Comparison of ENCODE assay signal across 25 cellular contexts in genomic region chr4:118992149-118992548, GRCh38.
DNase-seq lines count a peak whose midpoint lies in the region; ATAC-seq and TF ChIP-seq lines count a peak whose summit lies in the region.
"Had no signal": no experiment of that assay in that cellular context is flagged by ENCODE, and none has a peak within 500 bp of the region (broad histone marks: within the 10 kb centered on the region; RNA-seq: fewer than 3 reads in every experiment).

No MANE protein-coding gene starts in this region.

- POLR2A ChIA-PET in IMR-90 (lab: Charles Lee; ENCODE audit: unreplicated experiment) = no interaction called here

- no peak overlapping the region for H3K9ac ChIP-seq in IMR-90 (ENCODE audit: low read depth, low read length)
- H3K9ac ChIP-seq: BLaER1 treated with 17β-estradiol and CSF1 and Interleukin-3, amounts not matched to agents 10 nM and 100 nM had no signal

- H2AK5ac ChIP-seq in IMR-90 (ENCODE audit: low read depth, low read length) = peak overlapping the region; percentile 81

- dilution Hi-C loops in IMR-90 (cut with HindIII; ENCODE audit: low sequenced_read_pairs, unreplicated experiment) = no loop called here

- H3K36me3 ChIP-seq in IMR-90 (ENCODE audit: control insufficient read depth, insufficient read depth, low read length) (no peaks in the 10 kb centered on the region), prostate gland (no peaks in the 10 kb centered on the region), transverse colon (no peaks in the 10 kb centered on the region)
- H3K36me3 ChIP-seq: BLaER1 treated with 17β-estradiol and CSF1 and Interleukin-3, amounts not matched to agents 10 nM and 100 nM; HAP-1; lower lobe of right lung; right lobe of liver had no signal

- 0 out of 2 replicates have a peak overlapping the region, but pooled peaks have one; percentile 1 for H3K56ac ChIP-seq in IMR-90 (ENCODE audit: extremely low read depth, insufficient read depth, low read length)

- peak overlapping the region; percentile 88 for H4K91ac ChIP-seq in IMR-90 (ENCODE audit: insufficient read depth, low read depth, low read length)

- peak overlapping the region; percentile 93 for H2BK120ac ChIP-seq in IMR-90 (ENCODE audit: low read depth, low read length)

- peak overlapping the region; percentile 84 for H3K4ac ChIP-seq in IMR-90 (ENCODE audit: low read depth, low read length)

- no peak for TF ChIP-seq POLR2A in IMR-90 (IDR thresholded peaks at IDR 0.05; ENCODE audit: low read depth, low read length)
- TF ChIP-seq POLR2A in prostate gland (IDR thresholded peaks at IDR 0.05) = no peak
- TF ChIP-seq POLR2A in transverse colon (IDR thresholded peaks at IDR 0.05) = no peak

- H3K9me3 ChIP-seq in IMR-90 (ENCODE audit: control insufficient read depth, insufficient read depth, low read length) = no peaks in the 10 kb centered on the region
- H3K9me3 ChIP-seq in prostate gland = no peaks in the 10 kb centered on the region
- no peaks in the 10 kb centered on the region for H3K9me3 ChIP-seq in transverse colon
- H3K9me3 ChIP-seq: BLaER1 treated with 17β-estradiol and CSF1 and Interleukin-3, amounts not matched to agents 10 nM and 100 nM; HAP-1; lower lobe of right lung; right lobe of liver; tibial nerve had no signal

- no peak overlapping the region for H2AFZ ChIP-seq in IMR-90 (replicated peaks; ENCODE audit: low read length, poor library complexity)

- H4K5ac ChIP-seq in IMR-90 (ENCODE audit: low read depth, low read length) = peak overlapping the region; percentile 81

- no TSS peak for BruUV-seq in IMR-90 (replicated peaks; lab: Mats Ljungman, UMichigan)

- no peak for TF ChIP-seq CTCF in IMR-90 (conservative IDR thresholded peaks at IDR 0.05; ENCODE audit: low read depth, low read length)
- TF ChIP-seq CTCF in coronary artery (IDR thresholded peaks at IDR 0.05) = no peak
- TF ChIP-seq CTCF in prostate gland (IDR thresholded peaks at IDR 0.05) = no peak
- TF ChIP-seq CTCF in transverse colon (IDR thresholded peaks at IDR 0.05) = no peak
- TF ChIP-seq CTCF in foreskin fibroblast (IDR thresholded peaks at IDR 0.05; ENCODE audit: low read depth, low read length) = no peak

- H2BK20ac ChIP-seq in IMR-90 (ENCODE audit: low read depth, low read length) = peak overlapping the region; percentile 92

- peak overlapping the region; percentile 54; the same call in 1 of the 2 replicates for H3K23ac ChIP-seq in IMR-90 (ENCODE audit: low read depth, low read length)

- TF ChIP-seq RAD21 in IMR-90 (IDR thresholded peaks at IDR 0.05; ENCODE audit: low read length) = no peak

- intact Hi-C loops in IMR-90 (cut with micrococcal nuclease) = no loop called here
- intact Hi-C loops in prostate gland (cut with DNase I) = loop anchor here (5.0 kb wide), 1 partner anchor 35 kb away; no protein-coding TSS in a partner anchor
- intact Hi-C loops in transverse colon (cut with DNase I; ENCODE audit: low total_unique reads) = no loop called here

- DNase-seq in IMR-90 = no peak
- DNase-seq in coronary artery (ENCODE audit: low spot score) = no peak
- no peak for DNase-seq in prostate gland (ENCODE audit: low spot score)
- no peak for DNase-seq in transverse colon
- DNase-seq in NCI-H1436 treated with DMSO at 0.1 percent for 48 hours (lab: John Stamatoyannopoulos, UW) = no peak
- no peak for DNase-seq in foreskin fibroblast
- DNase-seq: activated CD8-positive, alpha-beta T cell treated with anti-CD3 and anti-CD28 coated beads for 36 hours; activated naive CD8-positive, alpha-beta T cell treated with anti-CD3 and anti-CD28 coated beads for 36 hours; caudate nucleus; COR-L47; dermis blood vessel endothelial cell; DMS79; GF-D8; glutamatergic neuron; lower lobe of right lung; NCI-H146; NCI-H2107; NCI-H446; NCI-H774; right lobe of liver; stimulated activated naive CD4-positive, alpha-beta T cell had no signal

- peak overlapping the region; percentile 77 for H3K14ac ChIP-seq in IMR-90 (replicated peaks; ENCODE audit: low read depth, low read length)

- no peaks in the 10 kb centered on the region for H3K27me3 ChIP-seq in IMR-90 (ENCODE audit: control insufficient read depth, insufficient read depth, low read length)
- no peaks in the 10 kb centered on the region for H3K27me3 ChIP-seq in prostate gland (replicated peaks; ENCODE audit: insufficient read depth)
- H3K27me3 ChIP-seq in transverse colon = no peaks in the 10 kb centered on the region
- H3K27me3 ChIP-seq: BLaER1 treated with 17β-estradiol and CSF1 and Interleukin-3, amounts not matched to agents 10 nM and 100 nM; right lobe of liver; tibial nerve had no signal

- WGBS in IMR-90 (ENCODE audit: extremely low coverage in 2 of 2, insufficient read length in 1 of 2), 2 experiments = no CpG with 5 or more reads among the region's 1 CpG
- WGBS in prostate gland = 84% methylated on average over 1 of the region's 1 CpG
- 83% methylated on average over 1 of the region's 1 CpG; no CpG with 5 or more reads in 1 of the 2 donors for WGBS in transverse colon (ENCODE audit: low coverage in 1 of 2), 2 donors

- CTCF ChIA-PET in IMR-90 (lab: Yijun Ruan, JAX) = no interaction called here

- TF ChIP-seq EP300 in transverse colon (IDR thresholded peaks at IDR 0.05; ENCODE audit: low read depth) = no peak

- H3K4me1 ChIP-seq in IMR-90 (ENCODE audit: control insufficient read depth, insufficient read depth, low read length) (peaks cover 25% of the 10 kb centered on the region), prostate gland (replicated peaks) (peaks cover 2% of the 10 kb centered on the region), transverse colon (peaks cover 10 to 58% (median 16%) of the 10 kb centered on the region in 4 donors)
- H3K4me1 ChIP-seq: right lobe of liver had no signal

- ATAC-seq in IMR-90 (ENCODE audit: low read depth) (no peak), HG03439 (IDR thresholded peaks at IDR 0.05; ENCODE audit: unreplicated experiment) (no peak)
- ATAC-seq: activated CD8-positive, alpha-beta T cell treated with anti-CD3 and anti-CD28 coated beads for 36 hours; lower lobe of right lung had no signal

- no peak overlapping the region for H3K27ac ChIP-seq in IMR-90 (ENCODE audit: insufficient read depth, low read length)
- peak overlapping the region; percentile 30 to 93 for H3K27ac ChIP-seq in coronary artery
- peak overlapping the region; percentile 46 to 60 for H3K27ac ChIP-seq in prostate gland
- H3K27ac ChIP-seq in transverse colon = peak overlapping the region; percentile 82 to 87 (median 84)
- H3K27ac ChIP-seq: BLaER1 treated with 17β-estradiol and CSF1 and Interleukin-3, amounts not matched to agents 10 nM and 100 nM; lower lobe of right lung; right lobe of liver had no signal

- peak overlapping the region; percentile 98 for H2BK15ac ChIP-seq in IMR-90 (ENCODE audit: low read depth, low read length)

- H4K8ac ChIP-seq in IMR-90 (ENCODE audit: low read depth in 2 of 2, low read length in 2 of 2) = peak overlapping the region; percentile 84 to 87

- in situ Hi-C loops in IMR-90 (cut with MboI; ENCODE audit: low sequenced_read_pairs) = no loop called here
- in situ Hi-C loops in transverse colon (cut with MboI; ENCODE audit: low pct_ligation_motif_present in 1 of 4, low pct_unique_long_range_greater_than_20kb in 1 of 4, low sequenced_read_pairs in 3 of 4) = loop anchor here (25.0 kb wide), 2 partner anchors 230 to 495 kb away; no protein-coding TSS in a partner anchor

- peak overlapping the region; percentile 94 for H3K18ac ChIP-seq in IMR-90 (ENCODE audit: low read depth, low read length)

- H3K4me3 ChIP-seq in IMR-90 (ENCODE audit: insufficient read depth, low read depth, low read length) (no peak overlapping the region), coronary artery (no peak overlapping the region), prostate gland (no peak overlapping the region), transverse colon (no peak overlapping the region), foreskin fibroblast (ENCODE audit: low read depth in 1 of 2, low read length in 2 of 2) (no peak overlapping the region)
- H3K4me3 ChIP-seq: BLaER1 treated with 17β-estradiol and CSF1 and Interleukin-3, amounts not matched to agents 10 nM and 100 nM; HAP-1; lower lobe of right lung; right lobe of liver; tibial nerve had no signal

- H3K79me1 ChIP-seq in IMR-90 (ENCODE audit: low read depth in 1 of 2, low read length in 2 of 2) = no peaks in the 10 kb centered on the region

- no peak overlapping the region for H3K4me2 ChIP-seq in IMR-90 (ENCODE audit: low read depth, low read length)

- no peak overlapping the region for H2AK9ac ChIP-seq in IMR-90 (replicated peaks; ENCODE audit: low read depth, low read length, poor library complexity)

- no peaks in the 10 kb centered on the region for H4K20me1 ChIP-seq in IMR-90 (ENCODE audit: insufficient read depth, low read length)
- H4K20me1 ChIP-seq: BLaER1 treated with 17β-estradiol and CSF1 and Interleukin-3, amounts not matched to agents 10 nM and 100 nM had no signal

- 0 out of 2 replicates have a peak, but pooled peaks cover 3% of the 10 kb centered on the region for H3K9me1 ChIP-seq in IMR-90 (ENCODE audit: insufficient read depth, low read length)

- peak overlapping the region; percentile 72 for H2BK5ac ChIP-seq in IMR-90 (ENCODE audit: low read depth, low read length, poor library complexity, severe bottlenecking)

TF ChIP-seq in IMR-90, 13 proteins besides CTCF, POLR2A, EP300 and RAD21:
- TF ChIP-seq SMC3 (IDR thresholded peaks at IDR 0.05; ENCODE audit: low read depth, low read length) (no peak), ELK1 (IDR thresholded peaks at IDR 0.05; ENCODE audit: borderline replicate concordance, low read depth, low read length) (no peak)
